In genomic region chr7:7989985-7990761, GRCh38 we compare ENCODE assay signal across 11 cellular contexts. TPM values are rescaled to one million over a fixed set of nuclear protein-coding genes. Genes with fewer than 3 reads are reported as not detected.
DNase-seq lines count a peak whose midpoint lies in the region; ATAC-seq and TF ChIP-seq lines count a peak whose summit lies in the region.
"Had no signal": no experiment of that assay in that cellular context is flagged by ENCODE, and none has a peak within 500 bp of the region (broad histone marks: within the 10 kb centered on the region; RNA-seq: fewer than 3 reads in every experiment).

No MANE protein-coding gene starts in this region.

- DNase-seq in DND-41 (no peak), MM.1S (no peak), mammary epithelial cell (no peak), osteoblast (ENCODE audit: insufficient read length, low spot score, missing footprints) (no peak), EL (no peak), HCEC 1CT (no peak), Ammon's horn (ENCODE audit: low spot score) (no peak)
- DNase-seq: colonic mucosa, NCI-H1092 had no signal

- WGBS in mammary epithelial cell (ENCODE audit: low coverage, missing lambda C conversion rate): 95% methylated on average over 4 of the region's 4 CpGs

- no peaks in the 10 kb centered on the region for H3K9me2 ChIP-seq in MM.1S (replicated peaks; ENCODE audit: insufficient read depth, low read length)

- H4K20me1 ChIP-seq in DND-41 (ENCODE audit: insufficient read depth, low read length) (no peaks in the 10 kb centered on the region), MM.1S (ENCODE audit: insufficient read depth, low read length) (0 out of 2 replicates have a peak, but pooled peaks cover 7% of the 10 kb centered on the region), mammary epithelial cell (ENCODE audit: insufficient read depth, low read length) (no peaks in the 10 kb centered on the region), osteoblast (ENCODE audit: insufficient read depth, low read length) (no peaks in the 10 kb centered on the region)

- in situ Hi-C loops in mammary epithelial cell (cut with MboI; ENCODE audit: low sequenced_read_pairs in 2 of 2): no loop called here

- peak overlapping the region; percentile 44 for H3K9ac ChIP-seq in DND-41 (ENCODE audit: low read depth, low read length)
- no peak overlapping the region for H3K9ac ChIP-seq in MM.1S (ENCODE audit: low read length)
- no peak overlapping the region for H3K9ac ChIP-seq in mammary epithelial cell (ENCODE audit: insufficient read depth, low read length)

- peaks cover 38% of the 10 kb centered on the region for H3K4me1 ChIP-seq in DND-41 (ENCODE audit: insufficient read depth, low read length)
- peaks cover 13% of the 10 kb centered on the region; the same call in 1 of the 2 replicates for H3K4me1 ChIP-seq in MM.1S (ENCODE audit: low read length)
- H3K4me1 ChIP-seq in mammary epithelial cell (ENCODE audit: insufficient read depth, low read length): no peaks in the 10 kb centered on the region
- H3K4me1 ChIP-seq in osteoblast (ENCODE audit: insufficient read depth, low read length): no peaks in the 10 kb centered on the region
- H3K4me1 ChIP-seq: colonic mucosa had no signal

- peaks cover 9% of the 10 kb centered on the region for H3K9me3 ChIP-seq in DND-41 (ENCODE audit: insufficient read depth, low read length, severe bottlenecking)
- no peaks in the 10 kb centered on the region for H3K9me3 ChIP-seq in MM.1S (replicated peaks; ENCODE audit: insufficient read depth, low read length)
- peaks cover 7% of the 10 kb centered on the region for H3K9me3 ChIP-seq in mammary epithelial cell (replicated peaks; ENCODE audit: insufficient read depth, low read length)
- no peaks in the 10 kb centered on the region for H3K9me3 ChIP-seq in osteoblast (ENCODE audit: low read depth, low read length)
- H3K9me3 ChIP-seq: colonic mucosa had no signal

- intact Hi-C loops in mammary epithelial cell (cut with micrococcal nuclease): loop anchor here (2.0 kb wide), 1 partner anchor 19 kb away; no protein-coding TSS in a partner anchor

- H3K4me2 ChIP-seq in DND-41 (ENCODE audit: insufficient read depth, low read length) (peak overlapping the region; percentile 68), MM.1S (ENCODE audit: low read depth, low read length) (peak overlapping the region; percentile 42), mammary epithelial cell (ENCODE audit: insufficient read depth, low read depth, low read length) (peak overlapping the region; percentile 34), osteoblast (ENCODE audit: insufficient read depth, low read length) (peak overlapping the region; percentile 58)

- no peaks in the 10 kb centered on the region; the same call in 1 of the 2 replicates for H3K36me3 ChIP-seq in DND-41 (ENCODE audit: insufficient read depth, low read length)
- no peaks in the 10 kb centered on the region for H3K36me3 ChIP-seq in MM.1S (replicated peaks; ENCODE audit: insufficient read depth, low read length)
- H3K36me3 ChIP-seq in mammary epithelial cell (ENCODE audit: insufficient read depth, low read length): no peaks in the 10 kb centered on the region
- no peaks in the 10 kb centered on the region for H3K36me3 ChIP-seq in osteoblast (ENCODE audit: insufficient read depth, low read length)
- H3K36me3 ChIP-seq: colonic mucosa, gastroesophageal sphincter had no signal

- dilution Hi-C loops in mammary epithelial cell (cut with HindIII; ENCODE audit: low sequenced_read_pairs): no loop called here

- BruUV-seq in mammary epithelial cell (replicated peaks; lab: Mats Ljungman, UMichigan): no TSS peak

- H3K27ac ChIP-seq in DND-41 (ENCODE audit: low read length): peak overlapping the region; percentile 70
- H3K27ac ChIP-seq in MM.1S (ENCODE audit: low read length): no peak overlapping the region
- no peak overlapping the region for H3K27ac ChIP-seq in mammary epithelial cell (ENCODE audit: insufficient read depth, low read depth, low read length)
- H3K27ac ChIP-seq in osteoblast (ENCODE audit: low read depth, low read length): no peak overlapping the region
- H3K27ac ChIP-seq: colonic mucosa, gastroesophageal sphincter had no signal

- H3K79me2 ChIP-seq in DND-41 (ENCODE audit: insufficient read depth, low read length) (peaks cover 100% of the 10 kb centered on the region), MM.1S (ENCODE audit: low read length) (peaks cover 100% of the 10 kb centered on the region), mammary epithelial cell (ENCODE audit: insufficient read depth, low read length) (peaks cover 6% of the 10 kb centered on the region), osteoblast (ENCODE audit: insufficient read depth, low read length) (peaks cover 78% of the 10 kb centered on the region)

- H2AFZ ChIP-seq in DND-41 (ENCODE audit: low read depth, low read length) (no peak overlapping the region; the same call in 1 of the 2 replicates), MM.1S (ENCODE audit: low read length) (no peak overlapping the region), mammary epithelial cell (ENCODE audit: low read depth, low read length) (no peak overlapping the region), osteoblast (ENCODE audit: low read length) (no peak overlapping the region)

- 0 out of 2 replicates have a peak, but pooled peaks cover 5% of the 10 kb centered on the region for H3F3A ChIP-seq in MM.1S (ENCODE audit: insufficient read depth, low read length)

- ATAC-seq in DND-41 (ENCODE audit: insufficient read depth, low read depth) (peak; percentile 74), GM19023 (IDR thresholded peaks at IDR 0.05; ENCODE audit: unreplicated experiment) (no peak)
- ATAC-seq: gastroesophageal sphincter had no signal

- TF ChIP-seq CTCF in DND-41 (IDR thresholded peaks at IDR 0.05; ENCODE audit: borderline replicate concordance, extremely low read depth, low read length, poor library complexity, severe bottlenecking): no peak
- TF ChIP-seq CTCF in MM.1S (IDR thresholded peaks at IDR 0.05; ENCODE audit: low read length): no peak
- TF ChIP-seq CTCF in mammary epithelial cell (conservative IDR thresholded peaks at IDR 0.05 in 1 of 2, IDR thresholded peaks at IDR 0.05 in 1 of 2; ENCODE audit: extremely low read depth in 1 of 2, insufficient read depth in 1 of 2, low read depth in 1 of 2, low read length in 2 of 2): no peak
- no peak for TF ChIP-seq CTCF in osteoblast (IDR thresholded peaks at IDR 0.05; ENCODE audit: extremely low read depth, low read depth, low read length)

- CTCF ChIA-PET in mammary epithelial cell (lab: Charles Lee; ENCODE audit: low non-redundant PET): no interaction called here

- H3K27me3 ChIP-seq in DND-41 (ENCODE audit: insufficient read depth, low read length, poor library complexity) (no peaks in the 10 kb centered on the region), MM.1S (replicated peaks; ENCODE audit: insufficient read depth, low read length) (no peaks in the 10 kb centered on the region), mammary epithelial cell (ENCODE audit: insufficient read depth, low read length) (no peaks in the 10 kb centered on the region), osteoblast (ENCODE audit: insufficient read depth, low read length) (no peaks in the 10 kb centered on the region)
- H3K27me3 ChIP-seq: colonic mucosa, gastroesophageal sphincter had no signal

- H3K4me3 ChIP-seq in DND-41 (ENCODE audit: low read depth in 1 of 2, low read length in 2 of 2) (peak overlapping the region in 1 of 2 experiments; percentile 49; a peak in 3 of 4 replicates), MM.1S (ENCODE audit: low read length) (0 out of 2 replicates have a peak overlapping the region, but pooled peaks have one; percentile 21), mammary epithelial cell (replicated peaks in 1 of 3; ENCODE audit: insufficient read depth in 1 of 3, low read depth in 2 of 3, low read length in 3 of 3) (no peak overlapping the region), osteoblast (ENCODE audit: insufficient read depth, low read length) (peak overlapping the region; percentile 48)
- H3K4me3 ChIP-seq: colonic mucosa had no signal

RNA-seq across cellular contexts. Expression of gene GLCCI1, which starts 21.6 kb away (rescaled TPM):
- 10 to 100 TPM in 1 of 2 donors, 1 to 10 TPM in 1; 7.0 to 14.6 TPM for total RNA-seq in mammary epithelial cell
- 6.4 TPM for polyA plus RNA-seq in mammary epithelial cell
- 56.6 TPM for polyA minus RNA-seq in mammary epithelial cell
- total RNA-seq in osteoblast: 9.1 and 10.1 TPM in 2 replicates

Comparison
In these comparisons a context has a peak if more than half of its experiments do, and no peak if none do; other contexts are left out.
1. H3K4me3 ChIP-seq: peak in MM.1S (single experiment) and osteoblast (single experiment); none in mammary epithelial cell (0 of 3).
2. Peak in every context shown above with its lines, with median percentiles within 50 percentile points of each other: H3K4me2 ChIP-seq.